In genomic region chr15:39199076-39199475, GRCh38 we compare ENCODE assay signal across 1 cellular context.
TF ChIP-seq lines count a peak whose summit lies in the region.

No MANE protein-coding gene starts in this region.

TF ChIP-seq in H1, 55 proteins besides CTCF, POLR2A, EP300 and RAD21:
- TF ChIP-seq SIN3A (conservative IDR thresholded peaks at IDR 0.05 in 1 of 2, IDR thresholded peaks at IDR 0.05 in 1 of 2; ENCODE audit: low read depth in 1 of 2, low read length in 2 of 2) (no peak), CHD1 (IDR thresholded peaks at IDR 0.05; ENCODE audit: low read depth, low read length) (no peak), BRCA1 (IDR thresholded peaks at IDR 0.05; ENCODE audit: low read depth, low read length) (no peak), BCL11A (IDR thresholded peaks at IDR 0.05; ENCODE audit: low read depth in 2 of 2, low read length in 2 of 2) (no peak), MAFK (IDR thresholded peaks at IDR 0.05; ENCODE audit: low read depth, low read length) (no peak), HDAC6 (IDR thresholded peaks at IDR 0.05; ENCODE audit: low read depth, low read length) (no peak), POU5F1 (IDR thresholded peaks at IDR 0.05; ENCODE audit: low read depth, low read length) (no peak), CBX8 (IDR thresholded peaks at IDR 0.05; ENCODE audit: borderline replicate concordance, low read depth, low read length) (no peak), PHF8 (conservative IDR thresholded peaks at IDR 0.05; ENCODE audit: low read depth, low read length) (no peak), SP1 (IDR thresholded peaks at IDR 0.05; ENCODE audit: low read depth, low read length) (no peak)
